11 cellular contexts compared by ENCODE assay signal in genomic region chr11:122186439-122187080, GRCh38.
DNase-seq lines count a peak whose midpoint lies in the region; ATAC-seq and TF ChIP-seq lines count a peak whose summit lies in the region.
"Had no signal": no experiment of that assay in that cellular context is flagged by ENCODE, and none has a peak within 500 bp of the region (broad histone marks: within the 10 kb centered on the region; RNA-seq: fewer than 3 reads in every experiment).

No MANE protein-coding gene starts in this region.

- no peaks in the 10 kb centered on the region for H3K9me2 ChIP-seq in HCT116 (ENCODE audit: insufficient read depth)

- TF ChIP-seq CTCF in HCT116 (IDR thresholded peaks at IDR 0.05 in 2 of 3, conservative IDR thresholded peaks at IDR 0.05 in 1 of 3; ENCODE audit: borderline replicate concordance in 1 of 3, insufficient read depth in 1 of 3, low read depth in 2 of 3, low read length in 2 of 3), result 0 out of 6 replicates have a peak, but pooled peaks of 1 of the 3 experiments have one; percentile 1
- TF ChIP-seq CTCF in RWPE2 (IDR thresholded peaks at IDR 0.05; ENCODE audit: poor library complexity, severe bottlenecking), result no peak
- no peak for TF ChIP-seq CTCF in fibroblast of pulmonary artery (IDR thresholded peaks at IDR 0.05; ENCODE audit: low read length, missing control alignments)
- no peak for TF ChIP-seq CTCF in stomach (IDR thresholded peaks at IDR 0.05)

- no peak for ATAC-seq in HCT116
- ATAC-seq in RWPE2 (ENCODE audit: low read depth), result peak; percentile 72
- ATAC-seq: naive thymus-derived CD8-positive, alpha-beta T cell had no signal

- peak overlapping the region; percentile 63 for H3K9ac ChIP-seq in HCT116 (ENCODE audit: low read length)

- POLR2A ChIA-PET in HCT116 (lab: Charles Lee), result interaction anchor here (0.6 to 2.3 kb wide), 8 partner anchors 9 to 508 kb away, joined by 3 to 11 read pairs (median 6); no protein-coding TSS in a partner anchor

- 41 to 74% (median 68%) methylated on average over 3 of the region's 3 CpGs for WGBS in stomach, 5 donors

- no peak for TF ChIP-seq EP300 in stomach (IDR thresholded peaks at IDR 0.05)

- H3K4me2 ChIP-seq in HCT116 (ENCODE audit: low read length), result peak overlapping the region; percentile 57

- CTCF ChIA-PET in HCT116 (lab: Charles Lee), result no interaction called here

- H3K27ac ChIP-seq in HCT116 (ENCODE audit: low read depth, low read length) (peak overlapping the region; percentile 97), RWPE2 (ENCODE audit: poor library complexity, severe bottlenecking) (peak overlapping the region; percentile 98), stomach (peak overlapping the region in 3 of 5 donors; percentile 2 to 60 (median 36))

- in situ Hi-C loops in G401 (cut with HindIII; ENCODE audit: low sequenced_read_pairs), result no loop called here

- peaks cover 0 to 19% of the 10 kb centered on the region in 2 experiments; a peak in 2 of 4 replicates for H3K36me3 ChIP-seq in HCT116 (ENCODE audit: control insufficient read depth in 1 of 2, insufficient read depth in 2 of 2, low read length in 2 of 2)
- peaks cover 43% of the 10 kb centered on the region for H3K36me3 ChIP-seq in RWPE2 (ENCODE audit: low read depth)
- no peaks in the 10 kb centered on the region for H3K36me3 ChIP-seq in stomach

- H3K79me2 ChIP-seq in HCT116 (ENCODE audit: insufficient read depth, low read length), result peaks cover 98% of the 10 kb centered on the region

- H3K27me3 ChIP-seq in HCT116 (ENCODE audit: insufficient read depth, low read length) (no peaks in the 10 kb centered on the region), RWPE2 (ENCODE audit: insufficient read depth, poor library complexity, severe bottlenecking) (no peaks in the 10 kb centered on the region), stomach (no peaks in the 10 kb centered on the region)
- H3K27me3 ChIP-seq: tibial nerve had no signal

- RAD21 ChIA-PET in HCT116 (lab: Charles Lee; ENCODE audit: low non-redundant PET in 1 of 2, low total read pairs in 2 of 2, uncharacterized antibody in 2 of 2, unreplicated experiment in 2 of 2), result no interaction called here

- no peak; the same call in none of the 2 replicates for TF ChIP-seq RAD21 in HCT116 (IDR thresholded peaks at IDR 0.05; ENCODE audit: low read depth)

- BruUV-seq in HCT116 (replicated peaks; lab: Mats Ljungman, UMichigan), result no TSS peak

- H4K20me1 ChIP-seq in HCT116 (ENCODE audit: insufficient read depth), result no peaks in the 10 kb centered on the region

- H3K9me3 ChIP-seq in HCT116 (ENCODE audit: control insufficient read depth in 1 of 2, insufficient read depth in 1 of 2, low read depth in 1 of 2, low read length in 2 of 2) (no peaks in the 10 kb centered on the region), RWPE2 (ENCODE audit: severe bottlenecking) (peaks cover 17% of the 10 kb centered on the region), stomach (peaks cover 0 to 18% (median 0%) of the 10 kb centered on the region in 4 donors)

- peak; percentile 73 for DNase-seq in HCT116 (ENCODE audit: low read depth, low spot score)
- DNase-seq in RWPE2 (ENCODE audit: low spot score), result no peak
- peak; percentile 99 for DNase-seq in fibroblast of pulmonary artery (ENCODE audit: low read depth)
- no peak for DNase-seq in stomach
- DNase-seq in activated CD4-positive, alpha-beta T cell treated with anti-CD3 and anti-CD28 coated beads for 4 hours, result no peak
- DNase-seq in activated naive CD4-positive, alpha-beta T cell treated with anti-CD3 and anti-CD28 coated beads, Interleukin-2, amount 50 U/mL, for 16 hours, result no peak
- no peak for DNase-seq in G401 (ENCODE audit: low spot score)
- DNase-seq: naive thymus-derived CD8-positive, alpha-beta T cell; NCI-H1105; SHP77 treated with DMSO at 0.1 percent for 48 hours had no signal

- H3K4me3 ChIP-seq in HCT116 (replicated peaks in 1 of 2; ENCODE audit: low read depth in 1 of 2, low read length in 2 of 2) (no peak overlapping the region), RWPE2 (ENCODE audit: severe bottlenecking) (no peak overlapping the region), fibroblast of pulmonary artery (replicated peaks; ENCODE audit: low read depth, low read length) (no peak overlapping the region), stomach (no peak overlapping the region)
- H3K4me3 ChIP-seq: tibial nerve had no signal

- TF ChIP-seq POLR2A in HCT116 (IDR thresholded peaks at IDR 0.05; ENCODE audit: borderline replicate concordance, extremely low read depth, insufficient read depth, insufficient read length) (no peak), stomach (IDR thresholded peaks at IDR 0.05) (no peak)

- no peak overlapping the region for H2AFZ ChIP-seq in HCT116 (ENCODE audit: low read depth, low read length, poor library complexity, severe bottlenecking)

- H3K4me1 ChIP-seq in HCT116 (ENCODE audit: control insufficient read depth in 1 of 2, insufficient read depth in 2 of 2, low read length in 2 of 2) (peaks cover 84 to 100% of the 10 kb centered on the region in 2 experiments), RWPE2 (ENCODE audit: insufficient read depth, poor library complexity, severe bottlenecking) (peaks cover 46% of the 10 kb centered on the region), stomach (peaks cover 0 to 5% (median 0%) of the 10 kb centered on the region in 4 donors)

- intact Hi-C loops in HCT116 (cut with micrococcal nuclease), result no loop called here
- intact Hi-C loops in stomach (cut with DNase I; ENCODE audit: low total_unique reads), result no loop called here

TF ChIP-seq in HCT116, 20 proteins besides CTCF, POLR2A, EP300 and RAD21 (continues in another document):
- TF ChIP-seq YY1 (IDR thresholded peaks at IDR 0.05; ENCODE audit: extremely low read depth, insufficient replicate concordance, low read depth, low read length) (peak; percentile 16), SP1 (IDR thresholded peaks at IDR 0.05; ENCODE audit: low read depth) (peak; percentile 98), ZNF274 (IDR thresholded peaks at IDR 0.05; ENCODE audit: low read depth, low read length) (no peak), FOSL1 (IDR thresholded peaks at IDR 0.05; ENCODE audit: low read depth) (peak; percentile 90), POLR2AphosphoS5 (IDR thresholded peaks at IDR 0.05; ENCODE audit: low read depth, low read length) (peak; percentile 72; the same call in 1 of the 2 replicates), REST (IDR thresholded peaks at IDR 0.05; ENCODE audit: low read depth) (no peak), CBX3 (IDR thresholded peaks at IDR 0.05; ENCODE audit: low read depth) (peak; percentile 96), TCF7L2 (IDR thresholded peaks at IDR 0.05; ENCODE audit: borderline replicate concordance, extremely low read depth, insufficient read depth, insufficient read length) (peak; percentile 76), MAX (IDR thresholded peaks at IDR 0.05) (no peak), CEBPB (IDR thresholded peaks at IDR 0.05; ENCODE audit: low read depth) (peak; percentile 99), SIN3A (IDR thresholded peaks at IDR 0.05; ENCODE audit: low read depth) (peak; percentile 53; the same call in 1 of the 2 replicates), ZBTB33 (IDR thresholded peaks at IDR 0.05; ENCODE audit: extremely low read depth, insufficient replicate concordance, low read length) (peak; percentile 66), ELF1 (IDR thresholded peaks at IDR 0.05; ENCODE audit: borderline replicate concordance, low read depth) (no peak)
- TF ChIP-seq, protein P1, sequence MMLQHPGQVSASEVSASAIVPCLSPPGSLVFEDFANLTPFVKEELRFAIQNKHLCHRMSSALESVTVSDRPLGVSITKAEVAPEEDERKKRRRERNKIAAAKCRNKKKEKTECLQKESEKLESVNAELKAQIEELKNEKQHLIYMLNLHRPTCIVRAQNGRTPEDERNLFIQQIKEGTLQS (IDR thresholded peaks at IDR 0.05), result peak; percentile 70; the same call in 1 of the 2 replicates

Comparison
In these comparisons a context has a peak if more than half of its experiments do, and no peak if none do; other contexts are left out.
1. DNase-seq: peak in HCT116 (single experiment) and fibroblast of pulmonary artery (single experiment); none in RWPE2 (single experiment), stomach (single experiment), activated CD4-positive, alpha-beta T cell treated with anti-CD3 and anti-CD28 coated beads for 4 hours (0 of 2), activated naive CD4-positive, alpha-beta T cell treated with anti-CD3 and anti-CD28 coated beads, Interleukin-2, amount 50 U/mL, for 16 hours (single experiment) and G401 (single experiment).
2. H3K27ac ChIP-seq: peak in every context shown above with its lines; median percentile 98 in RWPE2; 97 in HCT116; 36 in stomach.